8 cellular contexts compared by ENCODE assay signal in genomic region chr19:33080761-33081681, GRCh38. TPM values are rescaled to one million over a fixed set of nuclear protein-coding genes. Genes with fewer than 3 reads are reported as not detected.
A peak's percentile ranks its signal among the peaks of the same experiment; 100 is the strongest.
DNase-seq lines count a peak whose midpoint lies in the region; ATAC-seq and TF ChIP-seq lines count a peak whose summit lies in the region.

Gene GPATCH1 (plus strand): TSS chr19:33081181. CDS start chr19:33081194, 13 bp downstream.

- in situ Hi-C loops in transverse colon (cut with MboI; ENCODE audit: low pct_ligation_motif_present in 1 of 4, low pct_unique_long_range_greater_than_20kb in 1 of 4, low sequenced_read_pairs in 3 of 4), result loop anchor here in 1 of 4 donors (25.0 kb wide), 1 partner anchor 94 kb away; no protein-coding TSS in a partner anchor

- H3K4me1 ChIP-seq in transverse colon, result peaks cover 12 to 38% (median 21%) of the 10 kb centered on the region in 4 donors

- ATAC-seq in HG02588 (IDR thresholded peaks at IDR 0.05; ENCODE audit: unreplicated experiment), result peak; percentile 84
- ATAC-seq in activated naive CD8-positive, alpha-beta T cell treated with anti-CD3 and anti-CD28 coated beads, Interleukin-2, amount 50 U/mL, for 24 hours, result peak; percentile 88

- no peak for TF ChIP-seq EP300 in transverse colon (IDR thresholded peaks at IDR 0.05; ENCODE audit: low read depth)

- POLR2A ChIA-PET in GM10248 (lab: Yijun Ruan, JAX), result interaction anchor here (0.6 to 0.7 kb wide), 2 partner anchors 25 to 58 kb away, joined by 5 to 6 read pairs; no protein-coding TSS in a partner anchor

- WGBS in transverse colon (ENCODE audit: low coverage in 1 of 2), 2 donors, result 1 to 3% methylated on average over 8 to 57 of the region's 62 CpGs

- intact Hi-C loops in cardiac septum (cut with DNase I), result loop anchor here (5.0 to 10.0 kb wide), 2 partner anchors 96 to 106 kb away; partner anchors contain the start of genes CEP89 and FAAP24
- intact Hi-C loops in transverse colon (cut with DNase I; ENCODE audit: low total_unique reads), result no loop called here

- peak; percentile 62 for TF ChIP-seq POLR2A in transverse colon (IDR thresholded peaks at IDR 0.05)

- no peaks in the 10 kb centered on the region for H3K27me3 ChIP-seq in transverse colon

- H3K4me1 Mint-ChIP-seq in activated naive CD8-positive, alpha-beta T cell treated with anti-CD3 and anti-CD28 coated beads, Interleukin-2, amount 50 U/mL, for 24 hours, result peaks cover 20% of the 10 kb centered on the region

- CTCF ChIA-PET in GM10248 (lab: Yijun Ruan, JAX), result interaction anchor here (1.0 kb wide), 1 partner anchor 105 kb away, joined by 4 read pairs; no protein-coding TSS in a partner anchor

- DNase-seq in GM10248 (ENCODE audit: extremely low spot score) (peak; percentile 94), NCI-H1092 treated with DMSO at 0.1 percent for 48 hours (lab: John Stamatoyannopoulos, UW) (peak; percentile 76), T follicular helper cell (ENCODE audit: low read depth) (peak; percentile 76), cardiac septum (ENCODE audit: low spot score) (peak; percentile 95), pons (ENCODE audit: low spot score) (peak; percentile 83), transverse colon (peak; percentile 91)
- DNase-seq in activated naive CD8-positive, alpha-beta T cell treated with anti-CD3 and anti-CD28 coated beads, Interleukin-2, amount 50 U/mL, for 24 hours, result peak; percentile 91

- peak within 1 kb of the TSS; percentile 100 for H3K4me3 Mint-ChIP-seq in activated naive CD8-positive, alpha-beta T cell treated with anti-CD3 and anti-CD28 coated beads, Interleukin-2, amount 50 U/mL, for 24 hours

- no peaks in the 10 kb centered on the region for H3K9me3 Mint-ChIP-seq in activated naive CD8-positive, alpha-beta T cell treated with anti-CD3 and anti-CD28 coated beads, Interleukin-2, amount 50 U/mL, for 24 hours

- no peaks in the 10 kb centered on the region for H3K36me3 Mint-ChIP-seq in activated naive CD8-positive, alpha-beta T cell treated with anti-CD3 and anti-CD28 coated beads, Interleukin-2, amount 50 U/mL, for 24 hours (ENCODE audit: low read depth)

- H3K36me3 ChIP-seq in transverse colon, result no peaks in the 10 kb centered on the region

- TF ChIP-seq CTCF in GM10248 (IDR thresholded peaks at IDR 0.05; ENCODE audit: control extremely low read depth, extremely low read depth, low read depth, missing control alignments) (no peak), transverse colon (IDR thresholded peaks at IDR 0.05) (no peak)

- peak within 1 kb of the TSS; percentile 77 to 96 (median 88) for H3K4me3 ChIP-seq in transverse colon

- H3K27me3 Mint-ChIP-seq in activated naive CD8-positive, alpha-beta T cell treated with anti-CD3 and anti-CD28 coated beads, Interleukin-2, amount 50 U/mL, for 24 hours, result no peaks in the 10 kb centered on the region

- H3K9me3 ChIP-seq in transverse colon, result no peaks in the 10 kb centered on the region

- H3K27ac ChIP-seq in transverse colon, result peak within 1 kb of the TSS; percentile 80 to 89 (median 85)

- H3K27ac Mint-ChIP-seq in activated naive CD8-positive, alpha-beta T cell treated with anti-CD3 and anti-CD28 coated beads, Interleukin-2, amount 50 U/mL, for 24 hours, result peak within 1 kb of the TSS; percentile 97

RNA-seq across cellular contexts. Expression of gene GPATCH1, which starts in this region (rescaled TPM):
- total RNA-seq in cardiac septum (5.2 TPM), transverse colon (10 to 100 TPM in 3 of 4 donors, 1 to 10 TPM in 1; 9.1 to 16.8 (median 14.8) TPM)

Comparison
In these comparisons a context has a peak if more than half of its experiments do, and no peak if none do; other contexts are left out.
1. Peak in every context shown above with its lines: DNase-seq, ATAC-seq, H3K4me3 ChIP-seq and H3K27ac ChIP-seq.